8 cellular contexts compared by ENCODE assay signal in the genomic region with DNA sequence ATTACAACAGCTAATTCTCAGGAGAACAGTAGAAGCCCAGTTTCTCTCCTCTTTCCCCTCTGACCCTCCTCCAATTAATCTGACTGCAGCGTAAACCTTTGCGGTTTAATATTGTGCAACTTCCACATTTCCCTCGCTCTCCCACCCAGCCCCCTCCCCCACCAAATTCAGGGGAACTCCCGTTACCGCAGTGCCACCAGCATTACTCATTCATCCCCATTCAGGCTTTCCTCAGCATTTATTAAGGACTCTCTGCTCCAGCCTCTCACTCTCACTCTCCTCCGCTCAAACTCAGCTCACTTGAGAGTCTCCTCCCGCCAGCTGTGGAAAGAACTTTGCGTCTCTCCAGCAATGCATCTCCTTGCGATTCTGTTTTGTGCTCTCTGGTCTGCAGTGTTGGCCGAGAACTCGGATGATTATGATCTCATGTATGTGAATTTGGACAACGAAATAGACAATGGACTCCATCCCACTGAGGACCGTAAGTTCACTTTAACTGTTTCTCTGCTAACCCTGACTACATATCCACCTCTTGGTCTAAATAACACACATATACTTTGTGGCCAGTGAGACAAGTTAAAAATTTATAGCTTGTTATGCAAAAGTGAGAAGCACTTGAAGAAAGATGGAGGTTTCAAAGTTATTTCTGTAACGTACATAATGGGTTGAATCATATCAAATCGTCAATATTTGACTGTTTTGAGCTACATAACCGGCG. TPM values are rescaled to one million over a fixed set of nuclear protein-coding genes. Genes with fewer than 3 reads are reported as not detected.
A peak's percentile ranks its signal among the peaks of the same experiment; 100 is the strongest.
DNase-seq lines count a peak whose midpoint lies in the region; ATAC-seq and TF ChIP-seq lines count a peak whose summit lies in the region.

Gene PTX3, plus strand, starts transcription at position 268 of the 718 bp plus-strand sequence. Its CDS starts 84 bp downstream, at position 352.

- H3K27ac ChIP-seq in adipose tissue (ENCODE audit: low read depth, low read length) (no peak within 1 kb of the TSS), right atrium auricular region (peak within 1 kb of the TSS; percentile 3 to 26)
- H3K27ac ChIP-seq in CD8-positive, alpha-beta T cell (ENCODE audit: low read depth, low read length), result no peak within 1 kb of the TSS

- intact Hi-C loops in CD8-positive, alpha-beta T cell (cut with DNase I, micrococcal nuclease), result no loop called here

- peaks cover 6% of the 10 kb centered on the region for H3K4me1 Mint-ChIP-seq in CD8-positive, alpha-beta T cell (ENCODE audit: low read depth)

- no peak within 1 kb of the TSS for H3K4me3 Mint-ChIP-seq in CD8-positive, alpha-beta T cell

- TF ChIP-seq CTCF in right atrium auricular region (IDR thresholded peaks at IDR 0.05), result no peak
- TF ChIP-seq CTCF in CD8-positive, alpha-beta T cell (IDR thresholded peaks at IDR 0.05), result no peak

- no peaks in the 10 kb centered on the region for H3K27me3 ChIP-seq in right atrium auricular region
- no peaks in the 10 kb centered on the region for H3K27me3 ChIP-seq in CD8-positive, alpha-beta T cell (ENCODE audit: insufficient read depth, low read length)

- POLR2A ChIA-PET in CD8-positive, alpha-beta T cell (lab: Charles Lee), result no interaction called here

- H3K27me3 Mint-ChIP-seq in CD8-positive, alpha-beta T cell (ENCODE audit: low read depth), result peaks cover 33% of the 10 kb centered on the region

- CTCF ChIA-PET in CD8-positive, alpha-beta T cell (lab: Charles Lee), result no interaction called here

- H3K4me1 ChIP-seq in right atrium auricular region, result peaks cover 0 to 14% of the 10 kb centered on the region in 2 donors
- no peaks in the 10 kb centered on the region for H3K4me1 ChIP-seq in CD8-positive, alpha-beta T cell (ENCODE audit: insufficient read depth, low read length)

- no peaks in the 10 kb centered on the region for H3K9me3 Mint-ChIP-seq in CD8-positive, alpha-beta T cell

- H3K9me3 ChIP-seq in right atrium auricular region, result no peaks in the 10 kb centered on the region
- H3K9me3 ChIP-seq in CD8-positive, alpha-beta T cell (ENCODE audit: low read length), result no peaks in the 10 kb centered on the region

- in situ Hi-C loops in Caki2 (cut with HindIII; ENCODE audit: low pct_unique_long_range_greater_than_20kb, low sequenced_read_pairs) (no loop called here), KBM-7 (cut with MboI; ENCODE audit: low pct_unique_long_range_greater_than_20kb, low sequenced_read_pairs) (no loop called here)

- no peaks in the 10 kb centered on the region for H3K36me3 ChIP-seq in right atrium auricular region
- H3K36me3 ChIP-seq in CD8-positive, alpha-beta T cell (ENCODE audit: insufficient read depth, low read length), result no peaks in the 10 kb centered on the region

- ATAC-seq in CD8-positive, alpha-beta T cell, result no peak
- ATAC-seq in esophagus mucosa, result no peak

- WGBS in adipose tissue, 3 donors, result 3 to 12% (median 4%) methylated on average over 17 of the region's 17 CpGs

- DNase-seq in Caki2 (ENCODE audit: low read depth), result peak; percentile 79
- peak; percentile 77 for DNase-seq in KBM-7
- peak; percentile 66 for DNase-seq in right atrium auricular region (ENCODE audit: low spot score)
- peak; percentile 3 for DNase-seq in putamen (ENCODE audit: low spot score)
- no peak for DNase-seq in CD8-positive, alpha-beta T cell
- no peak for DNase-seq in T-helper 9 cell

- peak within 1 kb of the TSS; percentile 43 to 58 for H3K4me3 ChIP-seq in right atrium auricular region
- no peak within 1 kb of the TSS for H3K4me3 ChIP-seq in CD8-positive, alpha-beta T cell (ENCODE audit: low read depth, low read length)

- no peaks in the 10 kb centered on the region for H3K36me3 Mint-ChIP-seq in CD8-positive, alpha-beta T cell

- H3K27ac Mint-ChIP-seq in CD8-positive, alpha-beta T cell, result no peak within 1 kb of the TSS

RNA-seq across cellular contexts. Expression of gene PTX3, which starts in this region (rescaled TPM):
- total RNA-seq in Caki2 (2014; rRNA removed; shearing (Covaris generic); ENCODE audit: low replicate concordance), result 12.3 and 16.9 TPM in 2 replicates
- polyA plus RNA-seq in adipose tissue, result 100 to 1,000 TPM in 2 of 3 donors, 10 to 100 TPM in 1; 29.2 to 907 (median 106) TPM
- total RNA-seq in right atrium auricular region (1 to 10 TPM in 1 of 2 donors, under 1 TPM in 1; 0.59 to 2.6 TPM), esophagus mucosa (0.16 TPM)
- not detected for total RNA-seq in CD8-positive, alpha-beta T cell

Comparison
In these comparisons a context has a peak if more than half of its experiments do, and no peak if none do; other contexts are left out.
1. DNase-seq: peak in Caki2 (single experiment), KBM-7 (single experiment), right atrium auricular region (single experiment) and putamen (single experiment); none in CD8-positive, alpha-beta T cell (0 of 7) and T-helper 9 cell (single experiment).
2. H3K27ac ChIP-seq: peak in right atrium auricular region (2 of 2); none in adipose tissue (single experiment) and CD8-positive, alpha-beta T cell (single experiment).